Comparison of ENCODE assay signal across 14 cellular contexts in the genomic region with DNA sequence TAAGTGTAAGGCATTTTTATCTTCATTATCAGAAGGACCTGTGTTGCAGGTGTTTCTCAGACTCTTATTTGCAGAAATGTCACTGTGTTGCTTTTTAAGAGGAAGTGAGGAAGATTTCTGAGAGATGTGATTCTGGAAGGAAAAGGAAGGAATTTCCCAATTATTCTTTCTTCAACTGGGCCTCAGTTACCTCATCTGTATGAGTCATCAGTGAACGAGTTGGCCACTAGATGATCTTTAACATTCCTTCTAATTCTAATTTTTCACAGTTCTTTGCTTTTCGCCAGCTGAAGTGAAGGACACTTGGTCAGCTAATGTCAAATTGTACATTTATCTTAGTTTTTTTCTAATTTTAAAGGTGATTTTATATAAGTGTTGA. TPM values are rescaled to one million over a fixed set of nuclear protein-coding genes. Genes with fewer than 3 reads are reported as not detected.
DNase-seq lines count a peak whose midpoint lies in the region; TF ChIP-seq lines count a peak whose summit lies in the region.
"Had no signal": no experiment of that assay in that cellular context is flagged by ENCODE, and none has a peak within 500 bp of the region (broad histone marks: within the 10 kb centered on the region; RNA-seq: fewer than 3 reads in every experiment).

No MANE protein-coding gene starts in this region.

- TF ChIP-seq CTCF in brain microvascular endothelial cell (IDR thresholded peaks at IDR 0.05; ENCODE audit: low read depth, low read length, missing control alignments): no peak

- WGBS in mesodermal cell (ENCODE audit: insufficient coverage in 2 of 2), 2 experiments: no CpG with 5 or more reads among the region's 2 CpGs

- H3K27me3 ChIP-seq in brain microvascular endothelial cell (replicated peaks): no peaks in the 10 kb centered on the region
- H3K27me3 ChIP-seq: BLaER1, right atrium auricular region had no signal

- no peak overlapping the region for H3K4me3 ChIP-seq in brain microvascular endothelial cell (ENCODE audit: low read depth, low read length)
- H3K4me3 ChIP-seq in mesodermal cell (ENCODE audit: extremely low read depth, insufficient read depth, low read length, poor library complexity, severe bottlenecking): no peak overlapping the region
- H3K4me3 ChIP-seq: BLaER1, right atrium auricular region had no signal

- in situ Hi-C loops in ACHN (cut with HindIII; ENCODE audit: low pct_ligation_motif_present, low pct_unique_long_range_greater_than_20kb, low sequenced_read_pairs): no loop called here
- in situ Hi-C loops in brain microvascular endothelial cell (cut with HindIII; ENCODE audit: low pct_ligation_motif_present, low sequenced_read_pairs): no loop called here

- peaks cover 23% of the 10 kb centered on the region for H3K4me1 ChIP-seq in mesodermal cell (ENCODE audit: control insufficient read depth, insufficient read depth, low read length, poor library complexity, severe bottlenecking)
- H3K4me1 ChIP-seq: BLaER1 had no signal

- H3K27ac ChIP-seq in brain microvascular endothelial cell: peak overlapping the region; percentile 40
- peak overlapping the region; percentile 44 for H3K27ac ChIP-seq in mesodermal cell (ENCODE audit: low read depth, low read length, severe bottlenecking)
- H3K27ac ChIP-seq: BLaER1 had no signal

- DNase-seq in ACHN: peak; percentile 14
- peak; percentile 78 for DNase-seq in LHCN-M2 (ENCODE audit: low read depth)
- DNase-seq in brain microvascular endothelial cell: no peak
- no peak for DNase-seq in stimulated activated naive CD4-positive, alpha-beta T cell (lab: John Stamatoyannopoulos, UW)
- DNase-seq in amniotic stem cell (lab: John Stamatoyannopoulos, UW): no peak
- no peak for DNase-seq in cerebellum (ENCODE audit: low spot score)
- no peak for DNase-seq in activated naive CD4-positive, alpha-beta T cell (lab: John Stamatoyannopoulos, UW)
- DNase-seq: activated CD8-positive, alpha-beta memory T cell treated with anti-CD3 and anti-CD28 coated beads, Interleukin-2, amount 50 U/mL, for 4 hours; cortex of kidney; immature natural killer cell; NCI-H2081 had no signal

- H3K36me3 ChIP-seq in brain microvascular endothelial cell (replicated peaks) (no peaks in the 10 kb centered on the region), mesodermal cell (ENCODE audit: control insufficient read depth, insufficient read depth, low read length) (no peaks in the 10 kb centered on the region)
- H3K36me3 ChIP-seq: BLaER1, right atrium auricular region had no signal

- H3K9me3 ChIP-seq in mesodermal cell (ENCODE audit: control insufficient read depth, low read length): no peaks in the 10 kb centered on the region
- H3K9me3 ChIP-seq: BLaER1, right atrium auricular region had no signal

RNA-seq across cellular contexts. Expression of a gene that starts 28.9 kb away (rescaled TPM):
- total RNA-seq in LHCN-M2 (2014; rRNA removed): 0.38 and 0.40 TPM in 2 replicates
- 5.1 TPM for polyA plus RNA-seq in LHCN-M2 (2012)
- polyA plus RNA-seq in mesodermal cell (2013, experiment 1 of 2): 0.77 TPM
- 0.35 TPM for polyA plus RNA-seq in mesodermal cell (2013, experiment 2 of 2)
- total RNA-seq in cerebellum: 17.1 TPM

Comparison
In these comparisons a context has a peak if more than half of its experiments do, and no peak if none do; other contexts are left out.
1. DNase-seq: peak in ACHN (single experiment) and LHCN-M2 (single experiment); none in brain microvascular endothelial cell (single experiment), stimulated activated naive CD4-positive, alpha-beta T cell (0 of 6), amniotic stem cell (single experiment), cerebellum (single experiment) and activated naive CD4-positive, alpha-beta T cell (0 of 4).
2. RNA of a gene that starts 28.9 kb away (total RNA-seq): 17.1 TPM in cerebellum (single experiment); 0.38 to 0.40 TPM in LHCN-M2; every median in the first group is over 10 times any median in the second.